In the genomic region with DNA sequence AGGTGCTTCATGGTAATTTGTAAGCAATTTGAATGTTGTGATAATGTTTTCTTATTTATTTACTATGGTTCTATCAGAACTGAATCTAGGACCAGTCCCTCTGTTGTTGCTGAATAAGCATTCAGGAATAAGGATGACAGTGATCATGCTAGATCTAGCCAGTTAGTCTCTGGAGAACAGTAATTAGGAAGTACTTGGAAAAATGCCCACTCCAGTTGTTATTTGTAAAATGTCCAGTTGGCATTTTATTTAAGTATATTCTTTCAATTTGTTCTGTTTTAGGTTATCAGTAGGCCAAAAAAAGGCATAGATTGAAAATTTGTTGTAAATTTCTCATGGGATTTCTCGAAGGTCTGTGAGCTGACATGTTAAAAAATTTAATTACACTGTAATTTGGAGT, we compare ENCODE assay signal across 2 cellular contexts.
A peak's percentile ranks its signal among the peaks of the same experiment; 100 is the strongest.
TF ChIP-seq lines count a peak whose summit lies in the region.

No MANE protein-coding gene starts in this region.

TF ChIP-seq in HepG2, 621 proteins besides CTCF, POLR2A, EP300 and RAD21 (continued from another document):
- TF ChIP-seq, protein P1, sequence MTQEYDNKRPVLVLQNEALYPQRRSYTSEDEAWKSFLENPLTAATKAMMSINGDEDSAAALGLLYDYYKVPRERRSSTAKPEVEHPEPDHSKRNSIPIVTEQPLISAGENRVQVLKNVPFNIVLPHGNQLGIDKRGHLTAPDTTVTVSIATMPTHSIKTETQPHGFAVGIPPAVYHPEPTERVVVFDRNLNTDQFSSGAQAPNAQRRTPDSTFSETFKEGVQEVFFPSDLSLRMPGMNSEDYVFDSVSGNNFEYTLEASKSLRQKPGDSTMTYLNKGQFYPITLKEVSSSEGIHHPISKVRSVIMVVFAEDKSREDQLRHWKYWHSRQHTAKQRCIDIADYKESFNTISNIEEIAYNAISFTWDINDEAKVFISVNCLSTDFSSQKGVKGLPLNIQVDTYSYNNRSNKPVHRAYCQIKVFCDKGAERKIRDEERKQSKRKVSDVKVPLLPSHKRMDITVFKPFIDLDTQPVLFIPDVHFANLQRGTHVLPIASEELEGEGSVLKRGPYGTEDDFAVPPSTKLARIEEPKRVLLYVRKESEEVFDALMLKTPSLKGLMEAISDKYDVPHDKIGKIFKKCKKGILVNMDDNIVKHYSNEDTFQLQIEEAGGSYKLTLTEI (CRISPR knock-in tag; conservative IDR thresholded peaks at IDR 0.05), result no peak
- TF ChIP-seq, protein P2, sequence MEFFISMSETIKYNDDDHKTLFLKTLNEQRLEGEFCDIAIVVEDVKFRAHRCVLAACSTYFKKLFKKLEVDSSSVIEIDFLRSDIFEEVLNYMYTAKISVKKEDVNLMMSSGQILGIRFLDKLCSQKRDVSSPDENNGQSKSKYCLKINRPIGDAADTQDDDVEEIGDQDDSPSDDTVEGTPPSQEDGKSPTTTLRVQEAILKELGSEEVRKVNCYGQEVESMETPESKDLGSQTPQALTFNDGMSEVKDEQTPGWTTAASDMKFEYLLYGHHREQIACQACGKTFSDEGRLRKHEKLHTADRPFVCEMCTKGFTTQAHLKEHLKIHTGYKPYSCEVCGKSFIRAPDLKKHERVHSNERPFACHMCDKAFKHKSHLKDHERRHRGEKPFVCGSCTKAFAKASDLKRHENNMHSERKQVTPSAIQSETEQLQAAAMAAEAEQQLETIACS (CRISPR knock-in tag; IDR thresholded peaks at IDR 0.05), result no peak
- TF ChIP-seq, protein P3, sequence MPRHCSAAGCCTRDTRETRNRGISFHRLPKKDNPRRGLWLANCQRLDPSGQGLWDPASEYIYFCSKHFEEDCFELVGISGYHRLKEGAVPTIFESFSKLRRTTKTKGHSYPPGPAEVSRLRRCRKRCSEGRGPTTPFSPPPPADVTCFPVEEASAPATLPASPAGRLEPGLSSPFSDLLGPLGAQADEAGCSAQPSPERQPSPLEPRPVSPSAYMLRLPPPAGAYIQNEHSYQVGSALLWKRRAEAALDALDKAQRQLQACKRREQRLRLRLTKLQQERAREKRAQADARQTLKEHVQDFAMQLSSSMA (CRISPR knock-in tag; IDR thresholded peaks at IDR 0.05), result no peak
- TF ChIP-seq, protein P4, sequence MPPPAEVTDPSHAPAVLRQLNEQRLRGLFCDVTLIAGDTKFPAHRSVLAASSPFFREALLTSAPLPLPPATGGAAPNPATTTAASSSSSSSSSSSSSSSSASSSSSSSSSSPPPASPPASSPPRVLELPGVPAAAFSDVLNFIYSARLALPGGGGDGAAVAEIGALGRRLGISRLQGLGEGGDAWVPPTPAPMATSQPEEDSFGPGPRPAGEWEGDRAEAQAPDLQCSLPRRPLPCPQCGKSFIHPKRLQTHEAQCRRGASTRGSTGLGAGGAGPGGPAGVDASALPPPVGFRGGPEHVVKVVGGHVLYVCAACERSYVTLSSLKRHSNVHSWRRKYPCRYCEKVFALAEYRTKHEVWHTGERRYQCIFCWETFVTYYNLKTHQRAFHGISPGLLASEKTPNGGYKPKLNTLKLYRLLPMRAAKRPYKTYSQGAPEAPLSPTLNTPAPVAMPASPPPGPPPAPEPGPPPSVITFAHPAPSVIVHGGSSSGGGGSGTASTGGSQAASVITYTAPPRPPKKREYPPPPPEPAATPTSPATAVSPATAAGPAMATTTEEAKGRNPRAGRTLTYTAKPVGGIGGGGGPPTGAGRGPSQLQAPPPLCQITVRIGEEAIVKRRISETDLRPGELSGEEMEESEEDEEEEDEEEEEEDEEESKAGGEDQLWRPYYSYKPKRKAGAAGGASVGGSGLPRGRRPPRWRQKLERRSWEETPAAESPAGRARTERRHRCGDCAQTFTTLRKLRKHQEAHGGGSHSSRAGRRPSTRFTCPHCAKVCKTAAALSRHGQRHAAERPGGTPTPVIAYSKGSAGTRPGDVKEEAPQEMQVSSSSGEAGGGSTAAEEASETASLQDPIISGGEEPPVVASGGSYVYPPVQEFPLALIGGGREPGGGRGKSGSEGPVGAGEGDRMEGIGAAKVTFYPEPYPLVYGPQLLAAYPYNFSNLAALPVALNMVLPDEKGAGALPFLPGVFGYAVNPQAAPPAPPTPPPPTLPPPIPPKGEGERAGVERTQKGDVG (CRISPR knock-in tag; IDR thresholded peaks at IDR 0.05; ENCODE audit: borderline replicate concordance), result no peak
- TF ChIP-seq CCDC6 (CRISPR knock-in tag; IDR thresholded peaks at IDR 0.05) (no peak), ZNF788 (CRISPR knock-in tag; IDR thresholded peaks at IDR 0.05; ENCODE audit: borderline replicate concordance) (no peak), MAFK (conservative IDR thresholded peaks at IDR 0.05 in 1 of 2, IDR thresholded peaks at IDR 0.05 in 1 of 2; ENCODE audit: low read length in 2 of 2) (peak; percentile 45 to 51)
- TF ChIP-seq, protein P5, sequence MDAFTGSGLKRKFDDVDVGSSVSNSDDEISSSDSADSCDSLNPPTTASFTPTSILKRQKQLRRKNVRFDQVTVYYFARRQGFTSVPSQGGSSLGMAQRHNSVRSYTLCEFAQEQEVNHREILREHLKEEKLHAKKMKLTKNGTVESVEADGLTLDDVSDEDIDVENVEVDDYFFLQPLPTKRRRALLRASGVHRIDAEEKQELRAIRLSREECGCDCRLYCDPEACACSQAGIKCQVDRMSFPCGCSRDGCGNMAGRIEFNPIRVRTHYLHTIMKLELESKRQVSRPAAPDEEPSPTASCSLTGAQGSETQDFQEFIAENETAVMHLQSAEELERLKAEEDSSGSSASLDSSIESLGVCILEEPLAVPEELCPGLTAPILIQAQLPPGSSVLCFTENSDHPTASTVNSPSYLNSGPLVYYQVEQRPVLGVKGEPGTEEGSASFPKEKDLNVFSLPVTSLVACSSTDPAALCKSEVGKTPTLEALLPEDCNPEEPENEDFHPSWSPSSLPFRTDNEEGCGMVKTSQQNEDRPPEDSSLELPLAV (CRISPR knock-in tag; conservative IDR thresholded peaks at IDR 0.05; ENCODE audit: low read depth), result no peak

TF ChIP-seq in K562, 482 proteins besides CTCF, POLR2A, EP300 and RAD21 (continued from another document):
- TF ChIP-seq, protein P6, sequence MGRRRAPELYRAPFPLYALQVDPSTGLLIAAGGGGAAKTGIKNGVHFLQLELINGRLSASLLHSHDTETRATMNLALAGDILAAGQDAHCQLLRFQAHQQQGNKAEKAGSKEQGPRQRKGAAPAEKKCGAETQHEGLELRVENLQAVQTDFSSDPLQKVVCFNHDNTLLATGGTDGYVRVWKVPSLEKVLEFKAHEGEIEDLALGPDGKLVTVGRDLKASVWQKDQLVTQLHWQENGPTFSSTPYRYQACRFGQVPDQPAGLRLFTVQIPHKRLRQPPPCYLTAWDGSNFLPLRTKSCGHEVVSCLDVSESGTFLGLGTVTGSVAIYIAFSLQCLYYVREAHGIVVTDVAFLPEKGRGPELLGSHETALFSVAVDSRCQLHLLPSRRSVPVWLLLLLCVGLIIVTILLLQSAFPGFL (CRISPR knock-in tag; IDR thresholded peaks at IDR 0.05), result no peak
- TF ChIP-seq GTF2A2 (tag; IDR thresholded peaks at IDR 0.05), result no peak
- no peak for TF ChIP-seq NCOA1 (IDR thresholded peaks at IDR 0.05; ENCODE audit: low read depth)
- no peak for TF ChIP-seq ZC3H11A (IDR thresholded peaks at IDR 0.05; ENCODE audit: low read depth, low read length)
- no peak for TF ChIP-seq NR3C1 (CRISPR knock-in tag; IDR thresholded peaks at IDR 0.05)
- TF ChIP-seq RBM39 (optimal IDR thresholded peaks at IDR 0.05; ENCODE audit: low read depth, low read length), result no peak
- TF ChIP-seq MAFG (tag; conservative IDR thresholded peaks at IDR 0.05), result 0 out of 2 replicates have a peak, but pooled peaks have one; percentile 11
- no peak for TF ChIP-seq SIN3B (IDR thresholded peaks at IDR 0.05; ENCODE audit: low read depth)
- TF ChIP-seq HMG20A (CRISPR knock-in tag; conservative IDR thresholded peaks at IDR 0.05), result no peak
- TF ChIP-seq STAT5A (IDR thresholded peaks at IDR 0.05; ENCODE audit: borderline replicate concordance, low read length), result no peak
- TF ChIP-seq, protein P7, sequence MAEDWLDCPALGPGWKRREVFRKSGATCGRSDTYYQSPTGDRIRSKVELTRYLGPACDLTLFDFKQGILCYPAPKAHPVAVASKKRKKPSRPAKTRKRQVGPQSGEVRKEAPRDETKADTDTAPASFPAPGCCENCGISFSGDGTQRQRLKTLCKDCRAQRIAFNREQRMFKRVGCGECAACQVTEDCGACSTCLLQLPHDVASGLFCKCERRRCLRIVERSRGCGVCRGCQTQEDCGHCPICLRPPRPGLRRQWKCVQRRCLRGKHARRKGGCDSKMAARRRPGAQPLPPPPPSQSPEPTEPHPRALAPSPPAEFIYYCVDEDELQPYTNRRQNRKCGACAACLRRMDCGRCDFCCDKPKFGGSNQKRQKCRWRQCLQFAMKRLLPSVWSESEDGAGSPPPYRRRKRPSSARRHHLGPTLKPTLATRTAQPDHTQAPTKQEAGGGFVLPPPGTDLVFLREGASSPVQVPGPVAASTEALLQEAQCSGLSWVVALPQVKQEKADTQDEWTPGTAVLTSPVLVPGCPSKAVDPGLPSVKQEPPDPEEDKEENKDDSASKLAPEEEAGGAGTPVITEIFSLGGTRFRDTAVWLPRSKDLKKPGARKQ (CRISPR knock-in tag; IDR thresholded peaks at IDR 0.05), result no peak
- no peak for TF ChIP-seq GATAD2B (IDR thresholded peaks at IDR 0.05; ENCODE audit: borderline replicate concordance)
